8 cellular contexts compared by ENCODE assay signal in genomic region chr18:70289351-70290330, GRCh38. TPM values are rescaled to one million over a fixed set of nuclear protein-coding genes. Genes with fewer than 3 reads are reported as not detected.
DNase-seq lines count a peak whose midpoint lies in the region; ATAC-seq, FAIRE-seq and TF ChIP-seq lines count a peak whose summit lies in the region.

No MANE protein-coding gene starts in this region.

- ATAC-seq in HG02870 (IDR thresholded peaks at IDR 0.05; ENCODE audit: unreplicated experiment): peak; percentile 42
- ATAC-seq in stimulated activated naive CD8-positive, alpha-beta T cell treated with anti-CD3 and anti-CD28 coated beads, Interleukin-15, Interleukin-2, amounts not matched to agents 100 U/mL and 50 U/mL, for 24 hours: peak; percentile 30

- FAIRE-seq in GM18507 (lab: Jason Lieb, UNC) (no peak), keratinocyte (lab: Jason Lieb, UNC) (no peak)

- DNase-seq in GM18507 (ENCODE audit: extremely low spot score, insufficient read length, low read depth) (peak; percentile 18), NCI-H510A (lab: John Stamatoyannopoulos, UW) (peak; percentile 18), cardiac fibroblast (ENCODE audit: low read depth in 2 of 2) (peak; percentile 44 to 49), keratinocyte (ENCODE audit: low read depth, low spot score) (no peak), hippocampal formation (lab: John Stamatoyannopoulos, UW) (no peak)
- DNase-seq in stimulated activated naive CD8-positive, alpha-beta T cell treated with anti-CD3 and anti-CD28 coated beads, Interleukin-15, Interleukin-2, amounts not matched to agents 100 U/mL and 50 U/mL, for 24 hours: peak; percentile 22

- peak overlapping the region; percentile 97 to 100 (median 98) for H3K9ac ChIP-seq in BLaER1 treated with 17β-estradiol and CSF1 and Interleukin-3, amounts not matched to agents 10 nM and 100 nM
- H3K9ac ChIP-seq in keratinocyte (ENCODE audit: control insufficient read depth, extremely low read depth, insufficient read depth, low read length): peak overlapping the region; percentile 96

- H3K27me3 ChIP-seq in BLaER1 treated with 17β-estradiol and CSF1 and Interleukin-3, amounts not matched to agents 10 nM and 100 nM: no peaks in the 10 kb centered on the region
- no peaks in the 10 kb centered on the region for H3K27me3 ChIP-seq in keratinocyte (ENCODE audit: control insufficient read depth, extremely low read depth, insufficient read depth, low read length)

- H4K20me1 ChIP-seq in BLaER1 treated with 17β-estradiol and CSF1 and Interleukin-3, amounts not matched to agents 10 nM and 100 nM: peaks cover 39 to 56% (median 49%) of the 10 kb centered on the region in 11 experiments
- peaks cover 4% of the 10 kb centered on the region for H4K20me1 ChIP-seq in keratinocyte (ENCODE audit: control insufficient read depth, extremely low read depth, insufficient read depth, low read length)

- H3K27ac ChIP-seq in BLaER1 treated with 17β-estradiol and CSF1 and Interleukin-3, amounts not matched to agents 10 nM and 100 nM: peak overlapping the region; percentile 94 to 98 (median 97)
- peak overlapping the region; percentile 83 for H3K27ac ChIP-seq in keratinocyte (ENCODE audit: control insufficient read depth, insufficient read depth, low read length)

- no peaks in the 10 kb centered on the region for H3K9me3 ChIP-seq in BLaER1 treated with 17β-estradiol and CSF1 and Interleukin-3, amounts not matched to agents 10 nM and 100 nM (replicated peaks in 1 of 11)
- no peaks in the 10 kb centered on the region for H3K9me3 ChIP-seq in keratinocyte (ENCODE audit: control insufficient read depth, low read depth, low read length)

- H3K4me1 ChIP-seq in BLaER1 treated with 17β-estradiol and CSF1 and Interleukin-3, amounts not matched to agents 10 nM and 100 nM: peaks cover 62 to 80% (median 71%) of the 10 kb centered on the region in 10 experiments
- H3K4me1 ChIP-seq in keratinocyte (ENCODE audit: control insufficient read depth, extremely low read depth, insufficient read depth, low read length): peaks cover 42% of the 10 kb centered on the region

- dilution Hi-C loops in keratinocyte (cut with MboI; ENCODE audit: extremely low pct_ligation_motif_present, low sequenced_read_pairs): no loop called here

- H3K4me2 ChIP-seq in BLaER1 treated with 17β-estradiol and CSF1 and Interleukin-3, amounts not matched to agents 10 nM and 100 nM: peak overlapping the region; percentile 79 to 98 (median 85)
- H3K4me2 ChIP-seq in keratinocyte (ENCODE audit: control insufficient read depth, extremely low read depth, insufficient read depth, low read depth, low read length): peak overlapping the region; percentile 90

- H3K9me1 ChIP-seq in keratinocyte (ENCODE audit: control insufficient read depth, extremely low read depth, insufficient read depth, low read length): peaks cover 2% of the 10 kb centered on the region

- TF ChIP-seq CTCF in cardiac fibroblast (IDR thresholded peaks at IDR 0.05; ENCODE audit: low read depth, low read length): no peak
- TF ChIP-seq CTCF in keratinocyte (optimal IDR thresholded peaks at IDR 0.05 in 1 of 3, IDR thresholded peaks at IDR 0.05 in 1 of 3, conservative IDR thresholded peaks at IDR 0.05 in 1 of 3; ENCODE audit: extremely low read depth in 1 of 3, insufficient read depth in 2 of 3, low read length in 3 of 3): no peak

- H2AFZ ChIP-seq in keratinocyte (ENCODE audit: control insufficient read depth, low read length): peak overlapping the region; percentile 63

- H3K79me2 ChIP-seq in keratinocyte (ENCODE audit: control insufficient read depth, insufficient read depth, low read length): peaks cover 51% of the 10 kb centered on the region

- H3K4me3 ChIP-seq in BLaER1 treated with 17β-estradiol and CSF1 and Interleukin-3, amounts not matched to agents 10 nM and 100 nM: peak overlapping the region; percentile 81 to 95 (median 86)
- peak overlapping the region; percentile 50 to 80 for H3K4me3 ChIP-seq in cardiac fibroblast (replicated peaks in 1 of 2; ENCODE audit: low read depth in 2 of 2, low read length in 2 of 2)
- peak overlapping the region; percentile 66 to 88 (median 73) for H3K4me3 ChIP-seq in keratinocyte (ENCODE audit: control insufficient read depth in 2 of 3, extremely low read depth in 1 of 3, insufficient read depth in 2 of 3, low read depth in 1 of 3, low read length in 3 of 3)

- peaks cover 0 to 17% (median 0%) of the 10 kb centered on the region in 11 experiments; a peak in 5 of 22 replicates for H3K36me3 ChIP-seq in BLaER1 treated with 17β-estradiol and CSF1 and Interleukin-3, amounts not matched to agents 10 nM and 100 nM
- H3K36me3 ChIP-seq in keratinocyte (ENCODE audit: control insufficient read depth in 2 of 2, extremely low read depth in 1 of 2, insufficient read depth in 2 of 2, low read length in 2 of 2): peaks cover 3 to 6% of the 10 kb centered on the region in 2 experiments

RNA-seq across cellular contexts. Expression of gene SOCS6, which starts 0.8 kb away (rescaled TPM):
- polyA plus RNA-seq in keratinocyte: 18.7 to 22.2 TPM (median 20.4 TPM) in 3 replicates
- polyA plus RNA-seq in keratinocyte (2011; ENCODE audit: low read depth): 14.8 TPM
- polyA plus RNA-seq in keratinocyte (2011; cell fraction: cytosol; rRNA removed): 11.4 and 15.8 TPM in 2 replicates
- polyA plus RNA-seq in keratinocyte (2011; cell fraction: nucleus; rRNA removed): 21.6 and 26.0 TPM in 2 replicates
- polyA plus RNA-seq in keratinocyte (2012; ENCODE audit: low replicate concordance): 14.0 and 16.3 TPM in 2 replicates
- 24.4 to 45.0 TPM (median 43.3 TPM) in 3 replicates for polyA minus RNA-seq in keratinocyte
- 18.0 TPM for polyA minus RNA-seq in keratinocyte (2011; cell fraction: cytosol; rRNA and poly(A)+ RNA removed)
- polyA minus RNA-seq in keratinocyte (2011; cell fraction: nucleus; rRNA and poly(A)+ RNA removed): 22.9 and 34.6 TPM in 2 replicates

Comparison
In these comparisons a context has a peak if more than half of its experiments do, and no peak if none do; other contexts are left out.
1. DNase-seq: peak in GM18507 (single experiment), NCI-H510A (single experiment), cardiac fibroblast (2 of 2) and stimulated activated naive CD8-positive, alpha-beta T cell treated with anti-CD3 and anti-CD28 coated beads, Interleukin-15, Interleukin-2, amounts not matched to agents 100 U/mL and 50 U/mL, for 24 hours (single experiment); none in keratinocyte (single experiment) and hippocampal formation (0 of 2).
2. Peak in every context shown above with its lines, with median percentiles within 50 percentile points of each other: H3K4me3 ChIP-seq.